ENCODE assay signal across 18 cellular contexts in the genomic region with DNA sequence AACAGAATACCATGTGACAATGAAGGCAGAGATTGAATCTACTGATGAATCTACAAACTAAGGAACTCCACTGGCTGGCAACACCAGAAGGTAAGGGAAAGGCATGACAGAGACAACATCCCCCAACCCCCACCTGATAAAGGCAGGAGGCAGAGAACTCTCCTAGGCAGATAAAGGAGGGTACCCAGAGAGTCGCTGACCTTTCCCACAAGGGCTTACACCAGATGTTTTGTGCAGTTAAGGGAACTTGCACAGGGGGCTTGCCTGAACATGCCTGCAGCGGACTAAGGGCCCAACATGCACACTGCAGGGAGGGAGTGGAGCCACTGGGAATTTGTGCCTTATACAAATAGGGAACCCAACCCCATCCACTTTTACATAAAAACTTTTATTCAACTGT.
DNase-seq lines count a peak whose midpoint lies in the region; ATAC-seq, FAIRE-seq and TF ChIP-seq lines count a peak whose summit lies in the region.
"Had no signal": no experiment of that assay in that cellular context is flagged by ENCODE, and none has a peak within 500 bp of the region (broad histone marks: within the 10 kb centered on the region; RNA-seq: fewer than 3 reads in every experiment).

No MANE protein-coding gene starts in this region.

- TF ChIP-seq CTCF in DND-41 (IDR thresholded peaks at IDR 0.05; ENCODE audit: borderline replicate concordance, extremely low read depth, low read length, poor library complexity, severe bottlenecking) (no peak), K562 (IDR thresholded peaks at IDR 0.05 in 2 of 3, conservative IDR thresholded peaks at IDR 0.05 in 1 of 3; ENCODE audit: insufficient read depth in 2 of 3, low read depth in 1 of 3, low read length in 3 of 3) (no peak)

- H4K91ac ChIP-seq in mesenchymal stem cell (ENCODE audit: low read length), result no peak overlapping the region

- H3K4me2 ChIP-seq in DND-41 (ENCODE audit: insufficient read depth, low read length) (no peak overlapping the region), K562 (ENCODE audit: insufficient read depth, low read length) (peak overlapping the region; percentile 14; the same call in 1 of the 2 replicates), mesenchymal stem cell (ENCODE audit: low read length, poor library complexity, severe bottlenecking) (no peak overlapping the region)
- H3K4me2 ChIP-seq: A549 had no signal

- H3K9me1 ChIP-seq in K562 (ENCODE audit: control insufficient read depth, insufficient read depth, low read length), result no peaks in the 10 kb centered on the region

- no peak for TF ChIP-seq POLR2A in K562 (conservative IDR thresholded peaks at IDR 0.05)

- TF ChIP-seq EP300 in K562 (IDR thresholded peaks at IDR 0.05; ENCODE audit: low read length), result no peak

- H3K9me3 ChIP-seq in DND-41 (ENCODE audit: insufficient read depth, low read length, severe bottlenecking) (no peaks in the 10 kb centered on the region), K562 (replicated peaks; ENCODE audit: control insufficient read depth, insufficient read depth, low read depth, low read length) (no peaks in the 10 kb centered on the region; the same call in 1 of the 2 replicates), mesenchymal stem cell (ENCODE audit: control insufficient read depth, low read length) (no peaks in the 10 kb centered on the region)
- H3K9me3 ChIP-seq: A549, BE2C had no signal

- H3K27me3 ChIP-seq in DND-41 (ENCODE audit: insufficient read depth, low read length, poor library complexity), result no peaks in the 10 kb centered on the region
- H3K27me3 ChIP-seq in K562 (ENCODE audit: control insufficient read depth in 2 of 2, insufficient read depth in 2 of 2, low read length in 2 of 2), result no peaks in the 10 kb centered on the region
- no peaks in the 10 kb centered on the region for H3K27me3 ChIP-seq in mesenchymal stem cell (ENCODE audit: control insufficient read depth in 1 of 2, insufficient read depth in 1 of 2, low read length in 2 of 2)
- H3K27me3 ChIP-seq: BE2C had no signal

- no TSS peak for BruUV-seq in K562 (replicated peaks; lab: Mats Ljungman, UMichigan)

- H3K4me3 ChIP-seq in DND-41 (ENCODE audit: low read depth in 1 of 2, low read length in 2 of 2) (no peak overlapping the region), K562 (no peak overlapping the region), mesenchymal stem cell (ENCODE audit: insufficient read depth in 1 of 2, low read depth in 1 of 2, low read length in 2 of 2) (no peak overlapping the region)
- H3K4me3 ChIP-seq: A549 had no signal

- H2BK120ac ChIP-seq in mesenchymal stem cell (ENCODE audit: low read depth, low read length), result no peak overlapping the region

- 8% methylated on average over 2 of the region's 2 CpGs for WGBS in K562 (ENCODE audit: insufficient coverage, low coverage, missing lambda C conversion rate)
- WGBS in mesenchymal stem cell, result 77% methylated on average over 2 of the region's 2 CpGs

- H2AFZ ChIP-seq in DND-41 (ENCODE audit: low read depth, low read length) (no peak overlapping the region), K562 (ENCODE audit: low read depth, low read length) (peak overlapping the region; percentile 73), mesenchymal stem cell (ENCODE audit: low read depth, low read length) (no peak overlapping the region)

- H2BK12ac ChIP-seq in mesenchymal stem cell (ENCODE audit: low read length in 2 of 2), result no peak overlapping the region

- FAIRE-seq in K562 (lab: Jason Lieb, UNC), result peak; percentile 62
- FAIRE-seq: A549, GM18507, H54 had no signal

- 0 out of 3 replicates have a peak, but pooled peaks have one; percentile 31 for ATAC-seq in DND-41 (ENCODE audit: insufficient read depth, low read depth)
- peak; percentile 73 for ATAC-seq in K562
- ATAC-seq: A549 had no signal

- H3K4me1 ChIP-seq in DND-41 (ENCODE audit: insufficient read depth, low read length) (no peaks in the 10 kb centered on the region), K562 (replicated peaks in 1 of 2; ENCODE audit: control insufficient read depth in 2 of 2, insufficient read depth in 2 of 2, low read length in 2 of 2) (peaks cover 0 to 3% of the 10 kb centered on the region in 2 experiments; a peak in 2 of 5 replicates), mesenchymal stem cell (ENCODE audit: control insufficient read depth, insufficient read depth, low read depth, low read length) (no peaks in the 10 kb centered on the region)
- H3K4me1 ChIP-seq: A549, BE2C had no signal

- CTCF ChIA-PET in K562 (lab: Yijun Ruan, JAX; ENCODE audit: low intra/inter-chr PET ratio), result no interaction called here

- no peak overlapping the region for H3K4ac ChIP-seq in mesenchymal stem cell (ENCODE audit: low read depth in 1 of 2, low read length in 2 of 2)

- H3K18ac ChIP-seq in mesenchymal stem cell (ENCODE audit: low read depth in 1 of 2, low read length in 2 of 2), result peak overlapping the region in 1 of 2 experiments; percentile 9

- peak; percentile 7 for DNase-seq in DND-41
- peak; percentile 16 for DNase-seq in KBM-7
- DNase-seq in K562 (ENCODE audit: extremely low read depth in 1 of 4, low spot score in 3 of 4), result peak; percentile 15 to 67 (median 31)
- DNase-seq in mesenchymal stem cell, result no peak
- no peak for DNase-seq in DMS53 (lab: John Stamatoyannopoulos, UW)
- no peak for DNase-seq in A172 (ENCODE audit: low spot score)
- no peak for DNase-seq in NCI-H2029 (lab: John Stamatoyannopoulos, UW)
- DNase-seq: BE2C, KG1, NCI-H1092 treated with DMSO at 0.1 percent for 48 hours, NCI-H1436 treated with DMSO at 0.1 percent for 48 hours, NCI-H1930, NCI-H2171, NCI-H524 treated with DMSO at 0.1 percent for 48 hours, Right ventricle myocardium superior had no signal

- POLR2A ChIA-PET in K562 (lab: Yijun Ruan, JAX), result no interaction called here

- H3K27ac ChIP-seq in DND-41 (ENCODE audit: low read length) (no peak overlapping the region), K562 (ENCODE audit: extremely low read depth, low read depth, low read length) (no peak overlapping the region; the same call in 2 of the 3 replicates), mesenchymal stem cell (ENCODE audit: low read length, poor library complexity, severe bottlenecking) (no peak overlapping the region)
- H3K27ac ChIP-seq: A549 had no signal

- H2BK15ac ChIP-seq in mesenchymal stem cell (ENCODE audit: low read depth, poor library complexity, severe bottlenecking), result no peak overlapping the region

- H3K36me3 ChIP-seq in DND-41 (ENCODE audit: insufficient read depth, low read length), result no peaks in the 10 kb centered on the region
- no peaks in the 10 kb centered on the region for H3K36me3 ChIP-seq in K562 (ENCODE audit: control insufficient read depth, insufficient read depth, low read length)
- H3K36me3 ChIP-seq in mesenchymal stem cell (ENCODE audit: control insufficient read depth in 1 of 2, insufficient read depth in 2 of 2, low read depth in 1 of 2, low read length in 2 of 2), result no peaks in the 10 kb centered on the region
- H3K36me3 ChIP-seq: BE2C had no signal

- intact Hi-C loops in K562 (cut with micrococcal nuclease), result no loop called here

- H4K8ac ChIP-seq in mesenchymal stem cell (ENCODE audit: low read length), result peak overlapping the region; percentile 15

- no peak overlapping the region for H2BK5ac ChIP-seq in mesenchymal stem cell (ENCODE audit: low read depth, low read length, poor library complexity, severe bottlenecking)

- in situ Hi-C loops in KBM-7 (cut with MboI; ENCODE audit: low pct_unique_long_range_greater_than_20kb, low sequenced_read_pairs), result no loop called here
- in situ Hi-C loops in K562 (cut with MboI), result no loop called here

- no peaks in the 10 kb centered on the region for H4K20me1 ChIP-seq in DND-41 (ENCODE audit: insufficient read depth, low read length)
- H4K20me1 ChIP-seq in K562 (replicated peaks; ENCODE audit: control insufficient read depth, insufficient read depth, low read length), result no peaks in the 10 kb centered on the region

- peak overlapping the region in 1 of 2 experiments; percentile 26 for H3K14ac ChIP-seq in mesenchymal stem cell (ENCODE audit: low read length in 2 of 2)

- no peak overlapping the region for H2AK5ac ChIP-seq in mesenchymal stem cell (ENCODE audit: low read length, severe bottlenecking)

- H3K23ac ChIP-seq in mesenchymal stem cell (ENCODE audit: low read length in 2 of 2), result no peak overlapping the region

- TF ChIP-seq RAD21 in K562 (CRISPR knock-in tag; conservative IDR thresholded peaks at IDR 0.05 in 1 of 2, IDR thresholded peaks at IDR 0.05 in 1 of 2), result peak in 1 of 2 experiments; percentile 3; a peak in 1 of 4 replicates

- H3K79me2 ChIP-seq in DND-41 (ENCODE audit: insufficient read depth, low read length), result no peaks in the 10 kb centered on the region
- H3K79me2 ChIP-seq in K562 (ENCODE audit: control insufficient read depth, insufficient read depth, low read length), result no peaks in the 10 kb centered on the region

- H3K79me1 ChIP-seq in mesenchymal stem cell (replicated peaks; ENCODE audit: low read length, poor library complexity, severe bottlenecking), result no peaks in the 10 kb centered on the region

- H3K9ac ChIP-seq in DND-41 (ENCODE audit: low read depth, low read length), result no peak overlapping the region
- H3K9ac ChIP-seq in K562 (ENCODE audit: insufficient read depth in 1 of 2, low read depth in 2 of 2, low read length in 2 of 2), result no peak overlapping the region
- H3K9ac ChIP-seq in mesenchymal stem cell (ENCODE audit: low read length), result no peak overlapping the region

TF ChIP-seq in K562, 482 proteins besides CTCF, POLR2A, EP300 and RAD21 (continues in another document):
- TF ChIP-seq KLF16 (IDR thresholded peaks at IDR 0.05) (no peak), ARID1B (IDR thresholded peaks at IDR 0.05) (peak; percentile 46; the same call in 1 of the 2 replicates), TRIM24 (IDR thresholded peaks at IDR 0.05) (peak in 1 of 2 experiments; percentile 51; a peak in 2 of 4 replicates), ZNF212 (CRISPR knock-in tag; IDR thresholded peaks at IDR 0.05) (no peak), CHD1 (IDR thresholded peaks at IDR 0.05; ENCODE audit: low read length) (no peak), ZNF57 (CRISPR knock-in tag; IDR thresholded peaks at IDR 0.05) (no peak)
- TF ChIP-seq, protein P1, sequence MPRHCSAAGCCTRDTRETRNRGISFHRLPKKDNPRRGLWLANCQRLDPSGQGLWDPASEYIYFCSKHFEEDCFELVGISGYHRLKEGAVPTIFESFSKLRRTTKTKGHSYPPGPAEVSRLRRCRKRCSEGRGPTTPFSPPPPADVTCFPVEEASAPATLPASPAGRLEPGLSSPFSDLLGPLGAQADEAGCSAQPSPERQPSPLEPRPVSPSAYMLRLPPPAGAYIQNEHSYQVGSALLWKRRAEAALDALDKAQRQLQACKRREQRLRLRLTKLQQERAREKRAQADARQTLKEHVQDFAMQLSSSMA (CRISPR knock-in tag; IDR thresholded peaks at IDR 0.05), result no peak

Comparison
In these comparisons a context has a peak if more than half of its experiments do, and no peak if none do; other contexts are left out.
1. DNase-seq: peak in DND-41 (single experiment), KBM-7 (single experiment) and K562 (4 of 4); none in mesenchymal stem cell (single experiment), DMS53 (single experiment), A172 (single experiment) and NCI-H2029 (single experiment).